ENCODE assay signal across 8 cellular contexts in genomic region chr1:205375816-205376545, GRCh38. TPM values are rescaled to one million over a fixed set of nuclear protein-coding genes. Genes with fewer than 3 reads are reported as not detected.
A peak's percentile ranks its signal among the peaks of the same experiment; 100 is the strongest.
DNase-seq lines count a peak whose midpoint lies in the region; ATAC-seq and TF ChIP-seq lines count a peak whose summit lies in the region.

No MANE protein-coding gene starts in this region.

- H3K9me3 Mint-ChIP-seq in chondrocyte (ENCODE audit: low read depth), result peaks cover 5% of the 10 kb centered on the region
- H3K9me3 Mint-ChIP-seq in neural crest cell, result no peaks in the 10 kb centered on the region

- H3K27ac ChIP-seq in coronary artery, result no peak overlapping the region

- H3K4me1 Mint-ChIP-seq in chondrocyte (ENCODE audit: low read depth) (peaks cover 59% of the 10 kb centered on the region), neural crest cell (peaks cover 47% of the 10 kb centered on the region)

- in situ Hi-C loops in G401 (cut with HindIII; ENCODE audit: low sequenced_read_pairs), result no loop called here
- in situ Hi-C loops in GM13976 (cut with MboI; ENCODE audit: low sequenced_read_pairs, unreplicated experiment), result no loop called here

- no peak for ATAC-seq in GM21381 (IDR thresholded peaks at IDR 0.05; ENCODE audit: unreplicated experiment)

- peak; percentile 37 for TF ChIP-seq CTCF in chondrocyte (IDR thresholded peaks at IDR 0.05)
- no peak for TF ChIP-seq CTCF in neural crest cell (conservative IDR thresholded peaks at IDR 0.05)
- no peak for TF ChIP-seq CTCF in GM13976 (IDR thresholded peaks at IDR 0.05; ENCODE audit: borderline replicate concordance, control extremely low read depth, extremely low read depth, insufficient read depth, missing control alignments)
- no peak for TF ChIP-seq CTCF in coronary artery (IDR thresholded peaks at IDR 0.05)

- no peaks in the 10 kb centered on the region for H3K27me3 Mint-ChIP-seq in chondrocyte (ENCODE audit: low read depth)
- peaks cover 4% of the 10 kb centered on the region for H3K27me3 Mint-ChIP-seq in neural crest cell (ENCODE audit: low read depth)

- H3K36me3 Mint-ChIP-seq in chondrocyte (ENCODE audit: low read depth), result peaks cover 2% of the 10 kb centered on the region
- H3K36me3 Mint-ChIP-seq in neural crest cell (ENCODE audit: low read depth), result no peaks in the 10 kb centered on the region

- H3K4me3 Mint-ChIP-seq in chondrocyte (ENCODE audit: unreplicated experiment) (no peak overlapping the region), neural crest cell (peak overlapping the region; percentile 7)

- DNase-seq in G401 (ENCODE audit: low spot score) (peak; percentile 41), NCI-H2227 treated with DMSO at 0.1 percent for 48 hours (lab: John Stamatoyannopoulos, UW) (peak; percentile 74), chondrocyte (ENCODE audit: low spot score) (no peak), neural crest cell (ENCODE audit: low read depth, low spot score) (no peak), GM13976 (ENCODE audit: low spot score) (no peak), KG1 (lab: John Stamatoyannopoulos, UW) (no peak), coronary artery (ENCODE audit: low spot score) (no peak)

- peak overlapping the region; percentile 93 for H3K27ac Mint-ChIP-seq in chondrocyte (ENCODE audit: unreplicated experiment)
- H3K27ac Mint-ChIP-seq in neural crest cell (ENCODE audit: unreplicated experiment), result no peak overlapping the region

- no peak overlapping the region for H3K4me3 ChIP-seq in coronary artery

RNA-seq across cellular contexts. Expression of gene KLHDC8A, which starts 19.3 kb away (rescaled TPM):
- total RNA-seq in G401 (2014; rRNA removed; shearing (Covaris generic)), result 1.3 and 2.8 TPM in 2 replicates
- total RNA-seq in chondrocyte (0.12 TPM in 1 of 3 replicates, not detected in the others), neural crest cell (46.6 and 46.7 TPM in 2 replicates)

RNA-seq across cellular contexts. Expression of gene LEMD1, which starts 45.9 kb away (rescaled TPM):
- total RNA-seq in G401 (2014; rRNA removed; shearing (Covaris generic)), result 13.2 and 15.0 TPM in 2 replicates
- total RNA-seq in chondrocyte (not detected in 3 replicates), neural crest cell (10.2 and 10.7 TPM in 2 replicates)

RNA-seq across cellular contexts. Expression of gene NUAK2, which starts 54.4 kb away (rescaled TPM):
- total RNA-seq in G401 (2014; rRNA removed; shearing (Covaris generic)), result 6.3 and 8.3 TPM in 2 replicates
- total RNA-seq in chondrocyte (1.7 to 3.3 TPM (median 3.3 TPM) in 3 replicates), neural crest cell (14.7 and 15.4 TPM in 2 replicates)

Comparison
In these comparisons a context has a peak if more than half of its experiments do, and no peak if none do; other contexts are left out.
1. DNase-seq: peak in G401 (single experiment) and NCI-H2227 treated with DMSO at 0.1 percent for 48 hours (single experiment); none in chondrocyte (single experiment), neural crest cell (single experiment), GM13976 (single experiment), KG1 (single experiment) and coronary artery (single experiment).
2. RNA of gene KLHDC8A, which starts 19.3 kb away (total RNA-seq): 46.6 to 46.7 TPM in neural crest cell; 1.3 to 2.8 TPM in G401 and 0.12 TPM in chondrocyte; every median in the first group is over 10 times any median in the second.
3. RNA of gene LEMD1, which starts 45.9 kb away (total RNA-seq): 13.2 to 15.0 TPM in G401 and 10.2 to 10.7 TPM in neural crest cell; not detected in chondrocyte; every median in the first group is over 10 times any median in the second.